27 cellular contexts compared by ENCODE assay signal in genomic region chr1:151010346-151010726, GRCh38. TPM values are rescaled to one million over a fixed set of nuclear protein-coding genes. Genes with fewer than 3 reads are reported as not detected.
DNase-seq lines count a peak whose midpoint lies in the region; ATAC-seq lines count a peak whose summit lies in the region.
"Had no signal": no experiment of that assay in that cellular context is flagged by ENCODE, and none has a peak within 500 bp of the region (broad histone marks: within the 10 kb centered on the region; RNA-seq: fewer than 3 reads in every experiment).

No MANE protein-coding gene starts in this region.

- H3K36me3 ChIP-seq in BLaER1 treated with 17β-estradiol and CSF1 and Interleukin-3, amounts not matched to agents 10 nM and 100 nM, result peaks cover 0 to 8% (median 0%) of the 10 kb centered on the region in 11 experiments; a peak in 4 of 22 replicates
- no peaks in the 10 kb centered on the region for H3K36me3 ChIP-seq in CD4-positive, alpha-beta memory T cell (ENCODE audit: insufficient read depth, low read length)
- H3K36me3 ChIP-seq: left lung, right lobe of liver, thoracic aorta had no signal

- H3K27ac ChIP-seq in BLaER1 treated with 17β-estradiol and CSF1 and Interleukin-3, amounts not matched to agents 10 nM and 100 nM, result no peak overlapping the region
- H3K27ac ChIP-seq in CD4-positive, alpha-beta memory T cell (ENCODE audit: low read depth, low read length), result no peak overlapping the region
- H3K27ac ChIP-seq: parathyroid adenoma, right lobe of liver had no signal

- no peak overlapping the region for H3K9ac ChIP-seq in BLaER1 treated with 17β-estradiol and CSF1 and Interleukin-3, amounts not matched to agents 10 nM and 100 nM
- H3K9ac ChIP-seq: parathyroid adenoma had no signal

- H3K4me1 Mint-ChIP-seq in CD4-positive, alpha-beta memory T cell, result peaks cover 45 to 80% (median 65%) of the 10 kb centered on the region in 4 donors
- H3K4me1 Mint-ChIP-seq in T-cell, result peaks cover 66 to 75% (median 72%) of the 10 kb centered on the region in 3 donors
- peaks cover 39 to 83% (median 81%) of the 10 kb centered on the region in 4 donors for H3K4me1 Mint-ChIP-seq in naive thymus-derived CD8-positive, alpha-beta T cell

- peaks cover 8 to 29% of the 10 kb centered on the region in 2 donors for H3K36me3 Mint-ChIP-seq in CD4-positive, alpha-beta memory T cell
- peaks cover 8% of the 10 kb centered on the region for H3K36me3 Mint-ChIP-seq in T-cell
- H3K36me3 Mint-ChIP-seq in naive thymus-derived CD8-positive, alpha-beta T cell, result peaks cover 0 to 15% (median 2%) of the 10 kb centered on the region in 3 donors
- H3K36me3 Mint-ChIP-seq: naive B cell had no signal

- POLR2A ChIA-PET in CD4-positive, alpha-beta memory T cell (lab: Charles Lee; ENCODE audit: partially characterized antibody), result interaction anchor here (0.6 to 1.4 kb wide), 5 partner anchors 38 to 156 kb away, joined by 3 to 4 read pairs (median 3); no protein-coding TSS in a partner anchor
- POLR2A ChIA-PET in T-cell (lab: Charles Lee), result no interaction called here
- POLR2A ChIA-PET in naive thymus-derived CD8-positive, alpha-beta T cell (lab: Charles Lee), result interaction anchor here (0.6 to 1.5 kb wide), 6 partner anchors 12 to 146 kb away, joined by 3 to 4 read pairs (median 3); partner anchors contain the start of gene TNFAIP8L2

- no peaks in the 10 kb centered on the region for H3K9me3 ChIP-seq in BLaER1 treated with 17β-estradiol and CSF1 and Interleukin-3, amounts not matched to agents 10 nM and 100 nM (replicated peaks in 1 of 11)
- H3K9me3 ChIP-seq in CD4-positive, alpha-beta memory T cell (ENCODE audit: control insufficient read depth in 1 of 2, low read length in 2 of 2), result no peaks in the 10 kb centered on the region
- H3K9me3 ChIP-seq: left lung, right lobe of liver, thoracic aorta had no signal

- intact Hi-C loops in CD4-positive, alpha-beta memory T cell (cut with micrococcal nuclease), result no loop called here
- intact Hi-C loops in posterior vena cava (cut with DNase I), result loop anchor here in 1 of 2 donors (2.0 kb wide), 1 partner anchor 14 kb away; no protein-coding TSS in a partner anchor

- peak overlapping the region in 3 of 7 donors; percentile 7 to 90 (median 27) for H3K27ac Mint-ChIP-seq in CD4-positive, alpha-beta memory T cell
- no peak overlapping the region for H3K27ac Mint-ChIP-seq in T-cell
- H3K27ac Mint-ChIP-seq in naive thymus-derived CD8-positive, alpha-beta T cell, result peak overlapping the region in 5 of 10 donors; percentile 10 to 98 (median 62)
- H3K27ac Mint-ChIP-seq: activated CD8-positive, alpha-beta T cell treated with anti-CD3 and anti-CD28 coated beads for 36 hours; stimulated activated memory B cell treated with anti-CD40 and anti-IgM and Interleukin-4, amounts not matched to agents 10 μg/mL and 1 μg/mL and 100 μg/mL, for 72 hours had no signal

- ATAC-seq in T-cell (replicated peaks in 1 of 4) (no peak), GM21360 (IDR thresholded peaks at IDR 0.05; ENCODE audit: unreplicated experiment) (no peak)
- no peak for ATAC-seq in naive thymus-derived CD8-positive, alpha-beta T cell
- ATAC-seq: activated CD8-positive, alpha-beta T cell treated with anti-CD3 and anti-CD28 coated beads for 36 hours; left lung; Panc1; right lobe of liver; stimulated activated memory B cell treated with anti-CD40 and anti-IgM and Interleukin-4, amounts not matched to agents 10 μg/mL and 1 μg/mL and 100 μg/mL, for 72 hours had no signal

- no peak overlapping the region for H3K4me3 ChIP-seq in BLaER1 treated with 17β-estradiol and CSF1 and Interleukin-3, amounts not matched to agents 10 nM and 100 nM
- no peak overlapping the region for H3K4me3 ChIP-seq in CD4-positive, alpha-beta memory T cell (ENCODE audit: low read length in 2 of 2)
- H3K4me3 ChIP-seq: left lung, right lobe of liver, thoracic aorta had no signal

- peaks cover 78 to 88% (median 83%) of the 10 kb centered on the region in 10 experiments for H3K4me1 ChIP-seq in BLaER1 treated with 17β-estradiol and CSF1 and Interleukin-3, amounts not matched to agents 10 nM and 100 nM
- H3K4me1 ChIP-seq in CD4-positive, alpha-beta memory T cell (ENCODE audit: insufficient read depth, low read length), result peaks cover 51% of the 10 kb centered on the region

- DNase-seq in CD4-positive, alpha-beta memory T cell, result no peak
- DNase-seq in T-cell (no peak), SW 1271 (lab: John Stamatoyannopoulos, UW) (no peak), posterior vena cava (ENCODE audit: low spot score) (no peak), NCI-H128 (lab: John Stamatoyannopoulos, UW; ENCODE audit: unreplicated experiment) (no peak)
- no peak for DNase-seq in naive thymus-derived CD8-positive, alpha-beta T cell
- DNase-seq: activated CD4-positive, CD25-positive, alpha-beta regulatory T cell; activated CD8-positive, alpha-beta T cell treated with anti-CD3 and anti-CD28 coated beads for 36 hours; activated gamma-delta T cell treated with Interleukin-2 at 50 U/mL for 16 hours; amniotic stem cell; DMS153; left lung; naive B cell; NCI-H1092; NCI-H2029 treated with DMSO at 0.1 percent for 48 hours; NCI-H526; right lobe of liver; SHP77; stimulated activated CD4-positive, alpha-beta T cell treated with anti-CD3 and anti-CD28 coated beads, Interleukin-4, amount 100 ng/mL, for 1 hour had no signal

- H3K4me2 ChIP-seq in BLaER1 treated with 17β-estradiol and CSF1 and Interleukin-3, amounts not matched to agents 10 nM and 100 nM, result peak overlapping the region; percentile 83 to 97 (median 94); a peak in 19 of 22 replicates

- peaks cover 0 to 7% (median 0%) of the 10 kb centered on the region in 11 experiments; a peak in 2 of 22 replicates for H4K20me1 ChIP-seq in BLaER1 treated with 17β-estradiol and CSF1 and Interleukin-3, amounts not matched to agents 10 nM and 100 nM

- CTCF ChIA-PET in CD4-positive, alpha-beta memory T cell (lab: Charles Lee; ENCODE audit: partially characterized antibody), result interaction anchor here (0.7 to 4.9 kb wide), 5 partner anchors 14 to 205 kb away, joined by 3 to 18 read pairs (median 4); no protein-coding TSS in a partner anchor
- CTCF ChIA-PET in T-cell (lab: Charles Lee), result no interaction called here

- peak overlapping the region in 5 of 8 donors; percentile 17 to 97 (median 40) for H3K4me3 Mint-ChIP-seq in CD4-positive, alpha-beta memory T cell
- peak overlapping the region; percentile 21 to 96 (median 24) for H3K4me3 Mint-ChIP-seq in T-cell
- H3K4me3 Mint-ChIP-seq in naive thymus-derived CD8-positive, alpha-beta T cell, result peak overlapping the region in 9 of 10 donors; percentile 18 to 98 (median 56)

- H3K9me3 Mint-ChIP-seq in CD4-positive, alpha-beta memory T cell, result no peaks in the 10 kb centered on the region
- no peaks in the 10 kb centered on the region for H3K9me3 Mint-ChIP-seq in T-cell
- H3K9me3 Mint-ChIP-seq in naive thymus-derived CD8-positive, alpha-beta T cell, result no peaks in the 10 kb centered on the region
- H3K9me3 Mint-ChIP-seq: activated CD8-positive, alpha-beta T cell treated with anti-CD3 and anti-CD28 coated beads for 36 hours; naive B cell; stimulated activated memory B cell treated with anti-CD40 and anti-IgM and Interleukin-4, amounts not matched to agents 10 μg/mL and 1 μg/mL and 100 μg/mL, for 72 hours had no signal

- no peaks in the 10 kb centered on the region for H3K27me3 ChIP-seq in BLaER1 treated with 17β-estradiol and CSF1 and Interleukin-3, amounts not matched to agents 10 nM and 100 nM
- H3K27me3 ChIP-seq in CD4-positive, alpha-beta memory T cell (ENCODE audit: insufficient read depth, low read length), result no peaks in the 10 kb centered on the region
- H3K27me3 ChIP-seq: left lung, right lobe of liver had no signal

- H3K27me3 Mint-ChIP-seq in CD4-positive, alpha-beta memory T cell, result no peaks in the 10 kb centered on the region
- no peaks in the 10 kb centered on the region for H3K27me3 Mint-ChIP-seq in T-cell
- no peaks in the 10 kb centered on the region for H3K27me3 Mint-ChIP-seq in naive thymus-derived CD8-positive, alpha-beta T cell
- H3K27me3 Mint-ChIP-seq: activated CD8-positive, alpha-beta T cell treated with anti-CD3 and anti-CD28 coated beads for 36 hours; naive B cell; stimulated activated memory B cell treated with anti-CD40 and anti-IgM and Interleukin-4, amounts not matched to agents 10 μg/mL and 1 μg/mL and 100 μg/mL, for 72 hours had no signal

RNA-seq across cellular contexts. Expression of gene PRUNE1, which starts 2.1 kb away (rescaled TPM):
- total RNA-seq in CD4-positive, alpha-beta memory T cell, result 10 to 100 TPM; 35.0 to 38.9 TPM
- polyA plus RNA-seq in CD4-positive, alpha-beta memory T cell, result 10 to 100 TPM; 52.6 to 59.0 TPM
- total RNA-seq in T-cell (10 to 100 TPM; 15.3 to 31.3 (median 24.9) TPM), posterior vena cava (10 to 100 TPM; 15.5 to 17.4 TPM)
- 10 to 100 TPM; 35.7 to 37.8 TPM for total RNA-seq in naive thymus-derived CD8-positive, alpha-beta T cell
- polyA plus RNA-seq in naive thymus-derived CD8-positive, alpha-beta T cell, result 10 to 100 TPM; 53.2 to 55.1 (median 54.9) TPM

RNA-seq across cellular contexts. Expression of gene MINDY1, which starts 3.6 kb away (rescaled TPM):
- 10 to 100 TPM; 31.4 to 32.1 TPM for total RNA-seq in CD4-positive, alpha-beta memory T cell
- polyA plus RNA-seq in CD4-positive, alpha-beta memory T cell, result 10 to 100 TPM in 1 of 2 donors, 1 to 10 TPM in 1; 6.5 to 17.6 TPM
- 10 to 100 TPM; 15.3 to 26.8 (median 19.0) TPM for total RNA-seq in T-cell
- total RNA-seq in naive thymus-derived CD8-positive, alpha-beta T cell, result 10 to 100 TPM; 18.3 to 20.2 TPM
- polyA plus RNA-seq in naive thymus-derived CD8-positive, alpha-beta T cell, result 10 to 100 TPM in 1 of 3 donors, 1 to 10 TPM in 2; 2.7 to 12.6 (median 4.9) TPM
- total RNA-seq in posterior vena cava, result 10 to 100 TPM; 17.3 to 17.8 TPM

RNA-seq across cellular contexts. Expression of gene BNIPL, which starts 26.1 kb away (rescaled TPM):
- total RNA-seq in CD4-positive, alpha-beta memory T cell, result 1 to 10 TPM; 4.6 to 8.3 TPM
- not detected for polyA plus RNA-seq in CD4-positive, alpha-beta memory T cell
- 1 to 10 TPM in 3 of 5 donors, under 1 TPM in 2; 0.54 to 2.6 (median 2.2) TPM for total RNA-seq in T-cell
- 1 to 10 TPM; 3.8 to 5.3 TPM for total RNA-seq in naive thymus-derived CD8-positive, alpha-beta T cell
- under 1 TPM in 2 of 3 donors, not detected in 1; 0.15 to 0.30 TPM for polyA plus RNA-seq in naive thymus-derived CD8-positive, alpha-beta T cell
- under 1 TPM; 0.33 to 0.93 TPM for total RNA-seq in posterior vena cava
- total RNA-seq: G401 had no signal

RNA-seq across cellular contexts. Expression of gene ANXA9, which starts 28.2 kb away (rescaled TPM):
- under 1 TPM in 1 of 2 experiments, not detected in 1; 0.17 TPM for total RNA-seq in CD4-positive, alpha-beta memory T cell
- under 1 TPM; 0.23 to 0.33 TPM for polyA plus RNA-seq in CD4-positive, alpha-beta memory T cell
- total RNA-seq in T-cell (under 1 TPM in 2 of 5 donors, not detected in 3; 0.15 to 0.16 TPM), posterior vena cava (under 1 TPM in 1 of 2 donors, not detected in 1; 0.19 TPM)
- under 1 TPM in 1 of 2 experiments, not detected in 1; 0.49 TPM for total RNA-seq in naive thymus-derived CD8-positive, alpha-beta T cell
- under 1 TPM in 1 of 3 donors, not detected in 2; 0.10 TPM for polyA plus RNA-seq in naive thymus-derived CD8-positive, alpha-beta T cell
- total RNA-seq: chondrocyte, thoracic aorta had no signal

RNA-seq across cellular contexts. Expression of gene CERS2, which starts 35.7 kb away (rescaled TPM):
- 100 to 1,000 TPM; 145 to 149 TPM for total RNA-seq in CD4-positive, alpha-beta memory T cell
- 100 to 1,000 TPM; 184 to 206 TPM for polyA plus RNA-seq in CD4-positive, alpha-beta memory T cell
- total RNA-seq in T-cell, result 100 to 1,000 TPM in 4 of 5 donors, 10 to 100 TPM in 1; 74.3 to 153 (median 135) TPM
- 100 to 1,000 TPM; 142 to 143 TPM for total RNA-seq in naive thymus-derived CD8-positive, alpha-beta T cell
- 100 to 1,000 TPM; 110 to 129 (median 118) TPM for polyA plus RNA-seq in naive thymus-derived CD8-positive, alpha-beta T cell
- total RNA-seq in posterior vena cava, result 100 to 1,000 TPM; 112 to 133 TPM

Comparison
In these comparisons a context has a peak if more than half of its experiments do, and no peak if none do; other contexts are left out.
1. POLR2A ChIA-PET loops: an anchor here in CD4-positive, alpha-beta memory T cell (0.6 to 1.4 kb wide) and naive thymus-derived CD8-positive, alpha-beta T cell (0.6 to 1.5 kb wide); none called in T-cell.